Comparison of ENCODE assay signal across 12 cellular contexts in genomic region chr9:123343428-123344272, GRCh38. TPM values are rescaled to one million over a fixed set of nuclear protein-coding genes. Genes with fewer than 3 reads are reported as not detected.
DNase-seq lines count a peak whose midpoint lies in the region; ATAC-seq, FAIRE-seq and TF ChIP-seq lines count a peak whose summit lies in the region.
"Had no signal": no experiment of that assay in that cellular context is flagged by ENCODE, and none has a peak within 500 bp of the region (broad histone marks: within the 10 kb centered on the region; RNA-seq: fewer than 3 reads in every experiment).

No MANE protein-coding gene starts in this region.

- TSS peak; percentile 70 for BruUV-seq in GM12878 (replicated peaks; lab: Mats Ljungman, UMichigan)

- peak overlapping the region; percentile 97 for H3K27ac ChIP-seq in GM12878 (ENCODE audit: control insufficient read depth, insufficient read depth)
- H3K27ac ChIP-seq in thymus (ENCODE audit: low read depth), result peak overlapping the region; percentile 25
- H3K27ac ChIP-seq in coronary artery, result no peak overlapping the region

- no peak; a peak in 2 of 4 replicates for TF ChIP-seq EP300 in GM12878 (IDR thresholded peaks at IDR 0.05; ENCODE audit: borderline replicate concordance in 1 of 2, control insufficient read depth in 1 of 2, low read depth in 2 of 2, low read length in 2 of 2)

- peak overlapping the region; percentile 93 for H3K4me2 ChIP-seq in GM12878 (ENCODE audit: control insufficient read depth, insufficient read depth)

- CTCF ChIA-PET in activated CD8-positive, alpha-beta T cell treated with anti-CD3 and anti-CD28 coated beads for 36 hours (lab: Charles Lee), result interaction anchor here (2.3 kb wide), 1 partner anchor 10 kb away, joined by 8 read pairs; no protein-coding TSS in a partner anchor
- CTCF ChIA-PET in activated CD8-positive, alpha-beta T cell treated with anti-CD3 and anti-CD28 coated beads, Interleukin-2, amount 10 ng/mL, durations not matched to agents 7 days and 5 days (lab: Charles Lee), result interaction anchor here (2.8 kb wide), 1 partner anchor 10 kb away, joined by 10 read pairs; no protein-coding TSS in a partner anchor
- CTCF ChIA-PET in GM12878 (lab: Yijun Ruan, JAX), result interaction anchor here (0.9 to 3.9 kb wide), 8 partner anchors 10 to 431 kb away, joined by 3 to 23 read pairs (median 6); partner anchors contain the start of gene ZBTB6

- in situ Hi-C loops in GM12878 (cut with MboI), result loop anchor here (5.0 kb wide), 1 partner anchor 111 kb away; no protein-coding TSS in a partner anchor

- no peaks in the 10 kb centered on the region for H3K9me3 Mint-ChIP-seq in activated CD8-positive, alpha-beta T cell treated with anti-CD3 and anti-CD28 coated beads for 36 hours
- no peaks in the 10 kb centered on the region for H3K9me3 Mint-ChIP-seq in activated CD8-positive, alpha-beta T cell treated with anti-CD3 and anti-CD28 coated beads, Interleukin-2, amount 10 ng/mL, durations not matched to agents 7 days and 5 days (ENCODE audit: insufficient read depth)
- H3K9me3 Mint-ChIP-seq: central memory CD8-positive, alpha-beta T cell had no signal

- H3K9me3 ChIP-seq in GM12878 (replicated peaks; ENCODE audit: control insufficient read depth, insufficient read depth, low read length) (no peaks in the 10 kb centered on the region), thymus (ENCODE audit: control insufficient read depth) (no peaks in the 10 kb centered on the region)

- H3K36me3 Mint-ChIP-seq in activated CD8-positive, alpha-beta T cell treated with anti-CD3 and anti-CD28 coated beads for 36 hours (ENCODE audit: low read depth), result no peaks in the 10 kb centered on the region
- no peaks in the 10 kb centered on the region for H3K36me3 Mint-ChIP-seq in activated CD8-positive, alpha-beta T cell treated with anti-CD3 and anti-CD28 coated beads, Interleukin-2, amount 10 ng/mL, durations not matched to agents 7 days and 5 days (ENCODE audit: low read depth)
- H3K36me3 Mint-ChIP-seq: activated CD8-positive, alpha-beta memory T cell treated with anti-CD3 and anti-CD28 coated beads, Interleukin-2, amount 10 ng/mL, durations not matched to agents 7 days and 5 days had no signal

- intact Hi-C loops in activated CD8-positive, alpha-beta T cell treated with anti-CD3 and anti-CD28 coated beads for 36 hours (cut with micrococcal nuclease), result no loop called here
- intact Hi-C loops in GM12878 (cut with micrococcal nuclease; ENCODE audit: unreplicated experiment), result loop anchor here (10.0 kb wide), 2 partner anchors 439 to 509 kb away; partner anchors contain the start of gene RC3H2

- SMC1A ChIA-PET in GM12878 (lab: Charles Lee; ENCODE audit: uncharacterized antibody, unreplicated experiment), result interaction anchor here (0.5 to 12.9 kb wide), 21 partner anchors 11 to 440 kb away, joined by 3 to 268 read pairs (median 4); no protein-coding TSS in a partner anchor

- RAD21 ChIA-PET in GM12878 (lab: Charles Lee; ENCODE audit: unreplicated experiment), result interaction anchor here (0.7 to 2.5 kb wide), 16 partner anchors 10 to 270 kb away, joined by 3 to 12 read pairs (median 3); no protein-coding TSS in a partner anchor

- no peaks in the 10 kb centered on the region for H3K36me3 ChIP-seq in GM12878 (ENCODE audit: control insufficient read depth in 2 of 2, insufficient read depth in 2 of 2, low read length in 1 of 2)
- no peaks in the 10 kb centered on the region for H3K36me3 ChIP-seq in thymus (ENCODE audit: control insufficient read depth, insufficient read depth)

- 34% methylated on average over 14 of the region's 14 CpGs for WGBS in GM12878 (ENCODE audit: insufficient coverage, insufficient replicate concordance, low lambda C conversion rate, missing lambda C conversion rate)
- 87% methylated on average over 14 of the region's 14 CpGs for WGBS in thymus

- no peak for DNase-seq in activated CD8-positive, alpha-beta T cell treated with anti-CD3 and anti-CD28 coated beads for 36 hours
- no peak for DNase-seq in activated CD8-positive, alpha-beta T cell treated with anti-CD3 and anti-CD28 coated beads, Interleukin-2, amount 10 ng/mL, durations not matched to agents 7 days and 5 days
- no peak for DNase-seq in GM12878 (ENCODE audit: low read depth, low spot score)
- DNase-seq in coronary artery (ENCODE audit: low spot score), result no peak
- DNase-seq in activated CD4-positive, alpha-beta T cell treated with anti-CD3 and anti-CD28 coated beads for 1 hour, result no peak
- DNase-seq: activated CD8-positive, alpha-beta memory T cell treated with anti-CD3 and anti-CD28 coated beads, Interleukin-2, amount 10 ng/mL, durations not matched to agents 7 days and 5 days had no signal

- H3K4me1 ChIP-seq in GM12878 (ENCODE audit: control insufficient read depth, insufficient read depth, low read length) (peaks cover 73% of the 10 kb centered on the region), thymus (ENCODE audit: control insufficient read depth, insufficient read depth, low read length) (peaks cover 15% of the 10 kb centered on the region)

- peak overlapping the region; percentile 74 for H3K9ac ChIP-seq in GM12878 (ENCODE audit: control insufficient read depth, insufficient read depth, low read length)

- ATAC-seq in activated CD8-positive, alpha-beta T cell treated with anti-CD3 and anti-CD28 coated beads for 36 hours, result no peak
- no peak for ATAC-seq in activated CD8-positive, alpha-beta T cell treated with anti-CD3 and anti-CD28 coated beads, Interleukin-2, amount 10 ng/mL, durations not matched to agents 7 days and 5 days
- peak; percentile 21 for ATAC-seq in HG03103 (IDR thresholded peaks at IDR 0.05; ENCODE audit: low read depth, unreplicated experiment)
- peak; percentile 53 for ATAC-seq in GM12878
- ATAC-seq in GM18517 (IDR thresholded peaks at IDR 0.05; ENCODE audit: unreplicated experiment), result no peak
- ATAC-seq: activated CD8-positive, alpha-beta memory T cell treated with anti-CD3 and anti-CD28 coated beads, Interleukin-2, amount 10 ng/mL, durations not matched to agents 7 days and 5 days had no signal

- no peaks in the 10 kb centered on the region for H3K27me3 Mint-ChIP-seq in activated CD8-positive, alpha-beta T cell treated with anti-CD3 and anti-CD28 coated beads for 36 hours
- H3K27me3 Mint-ChIP-seq in activated CD8-positive, alpha-beta T cell treated with anti-CD3 and anti-CD28 coated beads, Interleukin-2, amount 10 ng/mL, durations not matched to agents 7 days and 5 days (ENCODE audit: low read depth), result no peaks in the 10 kb centered on the region
- H3K27me3 Mint-ChIP-seq: activated CD8-positive, alpha-beta memory T cell treated with anti-CD3 and anti-CD28 coated beads, Interleukin-2, amount 10 ng/mL, durations not matched to agents 7 days and 5 days; central memory CD8-positive, alpha-beta T cell had no signal

- TF ChIP-seq CTCF in activated CD8-positive, alpha-beta T cell treated with anti-CD3 and anti-CD28 coated beads for 36 hours (IDR thresholded peaks at IDR 0.05), result no peak
- TF ChIP-seq CTCF in GM12878 (IDR thresholded peaks at IDR 0.05 in 2 of 3, conservative IDR thresholded peaks at IDR 0.05 in 1 of 3; ENCODE audit: control insufficient read depth in 2 of 3, extremely low read depth in 1 of 3, insufficient read depth in 1 of 3, low read depth in 3 of 3, low read length in 3 of 3) (no peak), coronary artery (IDR thresholded peaks at IDR 0.05) (no peak)

- H3K79me2 ChIP-seq in GM12878 (ENCODE audit: control insufficient read depth, insufficient read depth, low read length), result no peaks in the 10 kb centered on the region

- H3K4me1 Mint-ChIP-seq in activated CD8-positive, alpha-beta T cell treated with anti-CD3 and anti-CD28 coated beads for 36 hours (ENCODE audit: low read depth), result peaks cover 36% of the 10 kb centered on the region
- H3K4me1 Mint-ChIP-seq in activated CD8-positive, alpha-beta T cell treated with anti-CD3 and anti-CD28 coated beads, Interleukin-2, amount 10 ng/mL, durations not matched to agents 7 days and 5 days (ENCODE audit: low read depth), result peaks cover 28% of the 10 kb centered on the region

- peak overlapping the region; percentile 63 for H2AFZ ChIP-seq in GM12878 (ENCODE audit: control insufficient read depth, low read depth, low read length)

- no peaks in the 10 kb centered on the region for H4K20me1 ChIP-seq in GM12878 (ENCODE audit: control insufficient read depth, insufficient read depth)

- TF ChIP-seq POLR2A in GM12878 (IDR thresholded peaks at IDR 0.05; ENCODE audit: low read depth, low read length), result peak; percentile 64

- peak overlapping the region; percentile 22 for H3K27ac Mint-ChIP-seq in activated CD8-positive, alpha-beta T cell treated with anti-CD3 and anti-CD28 coated beads for 36 hours
- H3K27ac Mint-ChIP-seq in activated CD8-positive, alpha-beta T cell treated with anti-CD3 and anti-CD28 coated beads, Interleukin-2, amount 10 ng/mL, durations not matched to agents 7 days and 5 days, result no peak overlapping the region
- H3K27ac Mint-ChIP-seq: activated CD8-positive, alpha-beta memory T cell treated with anti-CD3 and anti-CD28 coated beads, Interleukin-2, amount 10 ng/mL, durations not matched to agents 7 days and 5 days had no signal

- no peak for TF ChIP-seq RAD21 in GM12878 (IDR thresholded peaks at IDR 0.05; ENCODE audit: insufficient read depth, low read depth, low read length)

- no peak overlapping the region for H3K4me3 Mint-ChIP-seq in activated CD8-positive, alpha-beta T cell treated with anti-CD3 and anti-CD28 coated beads for 36 hours
- no peak overlapping the region for H3K4me3 Mint-ChIP-seq in activated CD8-positive, alpha-beta T cell treated with anti-CD3 and anti-CD28 coated beads, Interleukin-2, amount 10 ng/mL, durations not matched to agents 7 days and 5 days
- H3K4me3 Mint-ChIP-seq: activated CD8-positive, alpha-beta memory T cell treated with anti-CD3 and anti-CD28 coated beads, Interleukin-2, amount 10 ng/mL, durations not matched to agents 7 days and 5 days; central memory CD8-positive, alpha-beta T cell had no signal

- no peaks in the 10 kb centered on the region for H3K27me3 ChIP-seq in GM12878 (replicated peaks in 1 of 2; ENCODE audit: control insufficient read depth in 2 of 2, insufficient read depth in 2 of 2, low read length in 1 of 2)
- H3K27me3 ChIP-seq in thymus (ENCODE audit: control insufficient read depth, insufficient read depth), result no peaks in the 10 kb centered on the region

- POLR2A ChIA-PET in activated CD8-positive, alpha-beta T cell treated with anti-CD3 and anti-CD28 coated beads for 36 hours (lab: Charles Lee), result interaction anchor here (1.1 to 1.2 kb wide), 2 partner anchors 15 to 17 kb away, joined by 3 to 4 read pairs; no protein-coding TSS in a partner anchor
- POLR2A ChIA-PET in activated CD8-positive, alpha-beta T cell treated with anti-CD3 and anti-CD28 coated beads, Interleukin-2, amount 10 ng/mL, durations not matched to agents 7 days and 5 days (lab: Charles Lee), result no interaction called here
- POLR2A ChIA-PET in GM12878 (lab: Charles Lee), result interaction anchor here (0.5 to 2.5 kb wide), 7 partner anchors 15 to 1782 kb away, joined by 3 to 8 read pairs (median 4); no protein-coding TSS in a partner anchor

- FAIRE-seq in GM12878 (lab: Jason Lieb, UNC), result peak; percentile 86
- FAIRE-seq: A204.1 had no signal

- H3K4me3 ChIP-seq in GM12878 (peak overlapping the region; percentile 46), thymus (ENCODE audit: low read length) (no peak overlapping the region), coronary artery (no peak overlapping the region)

RNA-seq across cellular contexts. Expression of gene CRB2, which starts 12.3 kb away (rescaled TPM):
- under 1 TPM in 1 of 2 experiments, not detected in 1; 0.09 TPM for total RNA-seq in activated CD8-positive, alpha-beta T cell treated with anti-CD3 and anti-CD28 coated beads for 36 hours
- total RNA-seq in activated CD8-positive, alpha-beta T cell treated with anti-CD3 and anti-CD28 coated beads, Interleukin-2, amount 10 ng/mL, durations not matched to agents 7 days and 5 days, result not detected
- 0.51 and 1.2 TPM in 2 replicates for total RNA-seq in GM12878 (2013; cell fraction: nucleolus; rRNA removed)
- 0.23 and 0.33 TPM in 2 replicates for total RNA-seq in GM12878 (2014; rRNA removed)
- total RNA-seq in GM12878 (2014; rRNA removed; fragmentation: Illumina TruSeq; extraction: Trizol), result 0.27 and 0.28 TPM in 2 replicates
- total RNA-seq in GM12878 (2021), result 0.69 and 0.80 TPM in 2 replicates
- polyA plus RNA-seq in GM12878 (2011; ENCODE audit: low read depth), result 0.16 TPM
- polyA plus RNA-seq in GM12878 (2011; rRNA removed), result 0.01 TPM in 2 replicates
- polyA plus RNA-seq in GM12878 (2011; cell fraction: cytosol; rRNA removed), result 0.04 and 0.08 TPM in 2 replicates
- polyA plus RNA-seq in GM12878 (2011; cell fraction: nucleus; rRNA removed), result 0.25 and 0.26 TPM in 2 replicates
- polyA plus RNA-seq in GM12878 (2012), result 0.48 and 0.51 TPM in 2 replicates
- 0.08 and 0.10 TPM in 2 replicates for polyA plus RNA-seq in GM12878 (2014; fragmentation: Illumina TruSeq; extraction: Trizol)
- polyA plus RNA-seq in GM12878 (2014; fragmentation: Nextera tagmentation; extraction: Ambion mirVana), result not detected
- 0.38 and 0.47 TPM in 2 replicates for polyA plus RNA-seq in GM12878 (2014; rRNA removed)
- polyA plus RNA-seq in GM12878 (2016; fragmentation: Nextera tagmentation; extraction: Ambion mirVana), result under 1 TPM in 1 of 2 experiments, not detected in 1; 0.15 TPM
- 0.07 and 0.10 TPM in 2 replicates for polyA minus RNA-seq in GM12878 (2011; rRNA and poly(A)+ RNA removed)
- polyA minus RNA-seq in GM12878 (2011; cell fraction: cytosol; rRNA and poly(A)+ RNA removed), result not detected in 2 replicates
- polyA minus RNA-seq in GM12878 (2011; cell fraction: nucleus; rRNA and poly(A)+ RNA removed), result 0.10 and 0.12 TPM in 2 replicates
- polyA plus RNA-seq in thymus, result 0.21 TPM
- total RNA-seq: activated CD8-positive, alpha-beta memory T cell treated with anti-CD3 and anti-CD28 coated beads, Interleukin-2, amount 10 ng/mL, durations not matched to agents 7 days and 5 days; pulmonary artery endothelial cell had no signal

Comparison
In these comparisons a context has a peak if more than half of its experiments do, and no peak if none do; other contexts are left out.
1. ATAC-seq: peak in HG03103 (single experiment) and GM12878 (single experiment); none in activated CD8-positive, alpha-beta T cell treated with anti-CD3 and anti-CD28 coated beads for 36 hours (single experiment), activated CD8-positive, alpha-beta T cell treated with anti-CD3 and anti-CD28 coated beads, Interleukin-2, amount 10 ng/mL, durations not matched to agents 7 days and 5 days (single experiment) and GM18517 (single experiment).
2. H3K27ac ChIP-seq: peak in GM12878 (single experiment) and thymus (single experiment); none in coronary artery (0 of 2).